ENCODE assay signal across 8 cellular contexts in genomic region chr12:81759215-81759991, GRCh38. TPM values are rescaled to one million over a fixed set of nuclear protein-coding genes. Genes with fewer than 3 reads are reported as not detected.
DNase-seq lines count a peak whose midpoint lies in the region; ATAC-seq and TF ChIP-seq lines count a peak whose summit lies in the region.

PPFIA2 (minus strand) TSS chr12:81759350.

- no peak for ATAC-seq in HG03135 (IDR thresholded peaks at IDR 0.05; ENCODE audit: unreplicated experiment)

- DNase-seq in EH (ENCODE audit: low read depth): peak; percentile 15
- DNase-seq in NCI-H2171 (lab: John Stamatoyannopoulos, UW): peak; percentile 52
- DNase-seq in anterior cingulate cortex (lab: John Stamatoyannopoulos, UW): peak in 56 of 58 donors; percentile 2 to 82 (median 61)
- peak; percentile 4 for DNase-seq in hepatic stellate cell (ENCODE audit: low spot score)
- DNase-seq in progenitor cell of endocrine pancreas (ENCODE audit: low spot score, unreplicated experiment): no peak
- DNase-seq in RKO (ENCODE audit: low spot score): no peak
- DNase-seq in Kasumi-1 (lab: John Stamatoyannopoulos, UW): no peak

- H3K27me3 Mint-ChIP-seq in progenitor cell of endocrine pancreas: peaks cover 56% of the 10 kb centered on the region

- H3K9me3 Mint-ChIP-seq in progenitor cell of endocrine pancreas (ENCODE audit: low read depth): peaks cover 5% of the 10 kb centered on the region

- no peak for TF ChIP-seq CTCF in progenitor cell of endocrine pancreas (IDR thresholded peaks at IDR 0.05; ENCODE audit: unreplicated experiment)

- H3K4me3 Mint-ChIP-seq in progenitor cell of endocrine pancreas (ENCODE audit: low read depth): peak within 1 kb of the TSS; percentile 74

- H3K27ac Mint-ChIP-seq in progenitor cell of endocrine pancreas: no peak within 1 kb of the TSS

- H3K36me3 Mint-ChIP-seq in progenitor cell of endocrine pancreas (ENCODE audit: insufficient read depth): no peaks in the 10 kb centered on the region

- peaks cover 6% of the 10 kb centered on the region for H3K4me1 Mint-ChIP-seq in progenitor cell of endocrine pancreas (ENCODE audit: low read depth)

RNA-seq across cellular contexts. Expression of gene PPFIA2, which starts in this region (rescaled TPM):
- 0.87 and 1.1 TPM in 2 replicates for total RNA-seq in progenitor cell of endocrine pancreas

Comparison
In these comparisons a context has a peak if more than half of its experiments do, and no peak if none do; other contexts are left out.
1. DNase-seq: peak in EH (single experiment), NCI-H2171 (single experiment), anterior cingulate cortex (56 of 58) and hepatic stellate cell (single experiment); none in progenitor cell of endocrine pancreas (single experiment), RKO (single experiment) and Kasumi-1 (0 of 2).